In the genomic region with DNA sequence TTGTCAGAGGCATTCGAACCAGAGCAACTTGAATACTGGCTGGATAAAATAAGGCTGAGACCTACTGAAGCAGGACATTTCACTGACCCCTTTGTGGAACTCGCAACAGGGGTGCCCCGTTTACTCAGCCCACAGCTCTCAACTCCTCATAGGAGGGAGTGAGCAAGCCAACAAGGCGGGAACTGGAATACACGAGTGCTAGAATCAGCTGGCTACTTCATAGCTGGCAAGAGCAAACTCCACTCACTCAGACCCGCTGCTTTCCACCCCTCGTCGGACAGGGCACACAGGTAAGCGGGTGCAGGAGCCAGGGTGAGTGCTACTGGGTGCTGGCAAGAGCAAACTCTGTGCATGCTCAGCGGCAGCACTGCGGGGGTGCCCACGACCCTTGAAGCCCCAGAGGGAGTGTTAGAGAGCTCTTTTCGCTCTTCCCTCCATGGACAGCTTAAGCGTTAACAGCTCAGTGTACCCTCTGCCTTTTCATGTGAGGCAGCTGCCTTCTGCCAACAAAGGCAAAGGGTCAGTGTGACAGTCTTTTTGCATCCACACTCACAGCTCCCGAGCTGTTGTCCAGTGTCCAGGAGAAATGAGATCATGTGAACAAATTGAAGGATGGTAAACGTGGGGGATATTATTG, we compare ENCODE assay signal across 19 cellular contexts. TPM values are rescaled to one million over a fixed set of nuclear protein-coding genes. Genes with fewer than 3 reads are reported as not detected.
DNase-seq lines count a peak whose midpoint lies in the region; TF ChIP-seq lines count a peak whose summit lies in the region.
"Had no signal": no experiment of that assay in that cellular context is flagged by ENCODE, and none has a peak within 500 bp of the region (broad histone marks: within the 10 kb centered on the region; RNA-seq: fewer than 3 reads in every experiment).

No MANE protein-coding gene starts in this region.

- peak overlapping the region; percentile 68 for H3K27ac Mint-ChIP-seq in HFFc6
- H3K27ac Mint-ChIP-seq: activated CD4-positive, alpha-beta T cell treated with anti-CD3 and anti-CD28 coated beads, Interleukin-2, amount 10 ng/mL, durations not matched to agents 7 days and 5 days had no signal

- H3K36me3 Mint-ChIP-seq in HFFc6 (ENCODE audit: low read depth): no peaks in the 10 kb centered on the region

- no peaks in the 10 kb centered on the region for H3K9me3 ChIP-seq in ectodermal cell (ENCODE audit: control insufficient read depth, low read length)
- H3K9me3 ChIP-seq: body of pancreas had no signal

- H3K36me3 ChIP-seq in ectodermal cell (ENCODE audit: control insufficient read depth, insufficient read depth, low read length): no peaks in the 10 kb centered on the region

- 50 to 62% methylated on average over 16 of the region's 16 CpGs for WGBS in ectodermal cell, 2 experiments

- H3K27ac ChIP-seq in ectodermal cell (ENCODE audit: insufficient read depth, low read depth, low read length, poor library complexity, severe bottlenecking) (peak overlapping the region; percentile 86), dorsolateral prefrontal cortex (no peak overlapping the region)
- H3K27ac ChIP-seq: body of pancreas had no signal

- H3K4me3 ChIP-seq in ectodermal cell (ENCODE audit: insufficient read depth, low read depth, low read length) (no peak overlapping the region), dorsolateral prefrontal cortex (peak overlapping the region in 2 of 59 donors; percentile 7 to 33)
- H3K4me3 ChIP-seq: body of pancreas had no signal

- H3K4me1 Mint-ChIP-seq in HFFc6 (ENCODE audit: low read depth): peaks cover 62% of the 10 kb centered on the region
- H3K4me1 Mint-ChIP-seq: activated CD4-positive, alpha-beta T cell treated with anti-CD3 and anti-CD28 coated beads, Interleukin-2, amount 10 ng/mL, durations not matched to agents 7 days and 5 days had no signal

- intact Hi-C loops in dorsolateral prefrontal cortex (cut with DNase I): no loop called here

- no peaks in the 10 kb centered on the region for H3K9me3 Mint-ChIP-seq in HFFc6
- H3K9me3 Mint-ChIP-seq: activated CD4-positive, alpha-beta T cell treated with anti-CD3 and anti-CD28 coated beads, Interleukin-2, amount 10 ng/mL, durations not matched to agents 7 days and 5 days had no signal

- no peak for TF ChIP-seq CTCF in HFFc6 (IDR thresholded peaks at IDR 0.05)
- no peak for TF ChIP-seq CTCF in dorsolateral prefrontal cortex (IDR thresholded peaks at IDR 0.05 in 54 of 56, conservative IDR thresholded peaks at IDR 0.05 in 2 of 56; ENCODE audit: low read depth in 1 of 56, partially characterized antibody in 56 of 56)

- H3K4me1 ChIP-seq in ectodermal cell (ENCODE audit: control insufficient read depth, insufficient read depth, low read length): peaks cover 26% of the 10 kb centered on the region
- H3K4me1 ChIP-seq: body of pancreas had no signal

- no peak overlapping the region for H3K4me3 Mint-ChIP-seq in HFFc6
- H3K4me3 Mint-ChIP-seq: activated CD4-positive, alpha-beta T cell treated with anti-CD3 and anti-CD28 coated beads, Interleukin-2, amount 10 ng/mL, durations not matched to agents 7 days and 5 days had no signal

- no peaks in the 10 kb centered on the region for H3K27me3 Mint-ChIP-seq in HFFc6 (ENCODE audit: insufficient read depth)
- H3K27me3 Mint-ChIP-seq: activated CD4-positive, alpha-beta T cell treated with anti-CD3 and anti-CD28 coated beads, Interleukin-2, amount 10 ng/mL, durations not matched to agents 7 days and 5 days had no signal

- DNase-seq in HFFc6: no peak
- peak; percentile 18 for DNase-seq in iPS-NIHi7 (ENCODE audit: extremely low spot score)
- peak; percentile 59 for DNase-seq in retina
- DNase-seq in NCI-H2107 treated with DMSO at 0.1 percent for 48 hours (lab: John Stamatoyannopoulos, UW; ENCODE audit: unreplicated experiment): no peak
- no peak for DNase-seq in activated T-cell treated with anti-CD3 and anti-CD28 coated beads, Interleukin-2, amount 50 U/mL, for 1 hour
- DNase-seq in NCI-H1417 treated with DMSO at 0.1 percent for 48 hours (lab: John Stamatoyannopoulos, UW): no peak
- no peak for DNase-seq in dorsolateral prefrontal cortex
- DNase-seq: activated CD4-positive, alpha-beta T cell treated with anti-CD3 and anti-CD28 coated beads, Interleukin-2, amount 10 ng/mL, durations not matched to agents 7 days and 5 days; AML-193; body of pancreas; DMS79 treated with DMSO at 0.1 percent for 48 hours; GOT3; hypothalamus; NCI-H2171; stimulated activated CD4-positive, alpha-beta T cell treated with anti-CD3 and anti-CD28 coated beads, Interleukin-4, amount 100 ng/mL, for 4 hours; stimulated activated naive CD4-positive, alpha-beta T cell had no signal

- H3K27me3 ChIP-seq in ectodermal cell (ENCODE audit: control insufficient read depth, insufficient read depth, low read length, poor library complexity, severe bottlenecking): no peaks in the 10 kb centered on the region
- H3K27me3 ChIP-seq in dorsolateral prefrontal cortex: peaks cover 0 to 4% (median 0%) of the 10 kb centered on the region in 45 donors
- H3K27me3 ChIP-seq: body of pancreas had no signal

RNA-seq across cellular contexts. Expression of a gene that starts 15.7 kb away (rescaled TPM):
- total RNA-seq in HFFc6 (2021; fragmentation: NEBNext Ultra II Directional; extraction: Animal tissue kit (Norgen Biotek cat#: 25700)): not detected
- not detected for polyA plus RNA-seq in ectodermal cell (2013, experiment 1 of 4)
- not detected for polyA plus RNA-seq in ectodermal cell (2013, experiment 2 of 4)
- polyA plus RNA-seq in ectodermal cell (2013, experiment 3 of 4): not detected
- not detected for polyA plus RNA-seq in ectodermal cell (2013, experiment 4 of 4)
- not detected for total RNA-seq in dorsolateral prefrontal cortex
- total RNA-seq: activated CD4-positive, alpha-beta T cell treated with anti-CD3 and anti-CD28 coated beads, Interleukin-2, amount 10 ng/mL, durations not matched to agents 7 days and 5 days; body of pancreas; T-helper 1 cell treated with Interleukin-12 subunit alpha and Interleukin-12 subunit beta and Interleukin-4 antibody, amounts not matched to agents 30 ng/mL and 1 ng/mL, for 36 hours had no signal

RNA-seq across cellular contexts. Expression of a gene that starts 15.8 kb away (rescaled TPM):
- not detected for total RNA-seq in HFFc6 (2021; fragmentation: NEBNext Ultra II Directional; extraction: Animal tissue kit (Norgen Biotek cat#: 25700))
- not detected for polyA plus RNA-seq in ectodermal cell (2013, experiment 1 of 4)
- not detected for polyA plus RNA-seq in ectodermal cell (2013, experiment 2 of 4)
- not detected for polyA plus RNA-seq in ectodermal cell (2013, experiment 3 of 4)
- polyA plus RNA-seq in ectodermal cell (2013, experiment 4 of 4): not detected
- not detected for total RNA-seq in dorsolateral prefrontal cortex
- total RNA-seq: activated CD4-positive, alpha-beta T cell treated with anti-CD3 and anti-CD28 coated beads, Interleukin-2, amount 10 ng/mL, durations not matched to agents 7 days and 5 days; body of pancreas; mucosa of gallbladder; T-helper 1 cell treated with Interleukin-12 subunit alpha and Interleukin-12 subunit beta and Interleukin-4 antibody, amounts not matched to agents 30 ng/mL and 1 ng/mL, for 36 hours had no signal

Comparison
In these comparisons a context has a peak if more than half of its experiments do, and no peak if none do; other contexts are left out.
1. DNase-seq: peak in iPS-NIHi7 (single experiment) and retina (single experiment); none in HFFc6 (single experiment), NCI-H2107 treated with DMSO at 0.1 percent for 48 hours (single experiment), activated T-cell treated with anti-CD3 and anti-CD28 coated beads, Interleukin-2, amount 50 U/mL, for 1 hour (single experiment), NCI-H1417 treated with DMSO at 0.1 percent for 48 hours (single experiment) and dorsolateral prefrontal cortex (0 of 10).